3 cellular contexts compared by ENCODE assay signal in the genomic region with DNA sequence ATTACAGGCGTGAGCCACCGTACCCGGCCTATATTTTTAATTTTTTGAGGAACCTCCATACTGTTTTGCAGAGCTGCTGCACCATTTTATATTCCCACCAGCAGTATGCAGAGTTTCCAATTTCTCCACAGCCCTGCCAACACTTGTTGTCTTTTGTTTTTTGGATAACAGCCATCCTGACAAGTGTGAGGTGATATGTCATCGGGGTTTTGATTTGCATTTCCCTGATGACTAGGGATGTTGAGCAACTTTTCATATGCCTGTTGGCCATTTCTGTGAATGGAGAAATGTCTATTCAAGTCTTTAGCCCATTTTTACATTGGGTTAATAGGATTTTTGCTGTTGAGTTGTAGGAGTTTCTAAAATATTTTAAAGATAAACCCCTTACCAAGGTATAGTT.
A peak's percentile ranks its signal among the peaks of the same experiment; 100 is the strongest.
TF ChIP-seq lines count a peak whose summit lies in the region.

No MANE protein-coding gene starts in this region.

TF ChIP-seq in SK-N-SH, 30 proteins besides CTCF, POLR2A, EP300 and RAD21:
- TF ChIP-seq, protein P1, sequence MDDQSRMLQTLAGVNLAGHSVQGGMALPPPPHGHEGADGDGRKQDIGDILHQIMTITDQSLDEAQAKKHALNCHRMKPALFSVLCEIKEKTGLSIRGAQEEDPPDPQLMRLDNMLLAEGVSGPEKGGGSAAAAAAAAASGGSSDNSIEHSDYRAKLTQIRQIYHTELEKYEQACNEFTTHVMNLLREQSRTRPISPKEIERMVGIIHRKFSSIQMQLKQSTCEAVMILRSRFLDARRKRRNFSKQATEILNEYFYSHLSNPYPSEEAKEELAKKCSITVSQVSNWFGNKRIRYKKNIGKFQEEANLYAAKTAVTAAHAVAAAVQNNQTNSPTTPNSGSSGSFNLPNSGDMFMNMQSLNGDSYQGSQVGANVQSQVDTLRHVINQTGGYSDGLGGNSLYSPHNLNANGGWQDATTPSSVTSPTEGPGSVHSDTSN (IDR thresholded peaks at IDR 0.05): 0 out of 2 replicates have a peak, but pooled peaks have one; percentile 6
- TF ChIP-seq ELF1 (IDR thresholded peaks at IDR 0.05): no peak
- no peak for TF ChIP-seq TCF12 (IDR thresholded peaks at IDR 0.05)
- no peak for TF ChIP-seq NFIC (IDR thresholded peaks at IDR 0.05; ENCODE audit: borderline replicate concordance)
- TF ChIP-seq GATA2 (CRISPR knock-in tag; IDR thresholded peaks at IDR 0.05): no peak

TF ChIP-seq in SK-N-SH treated with all-trans-retinoic acid at 6 μM for 48 hours, 23 proteins besides CTCF, POLR2A, EP300 and RAD21:
- TF ChIP-seq, protein P2, sequence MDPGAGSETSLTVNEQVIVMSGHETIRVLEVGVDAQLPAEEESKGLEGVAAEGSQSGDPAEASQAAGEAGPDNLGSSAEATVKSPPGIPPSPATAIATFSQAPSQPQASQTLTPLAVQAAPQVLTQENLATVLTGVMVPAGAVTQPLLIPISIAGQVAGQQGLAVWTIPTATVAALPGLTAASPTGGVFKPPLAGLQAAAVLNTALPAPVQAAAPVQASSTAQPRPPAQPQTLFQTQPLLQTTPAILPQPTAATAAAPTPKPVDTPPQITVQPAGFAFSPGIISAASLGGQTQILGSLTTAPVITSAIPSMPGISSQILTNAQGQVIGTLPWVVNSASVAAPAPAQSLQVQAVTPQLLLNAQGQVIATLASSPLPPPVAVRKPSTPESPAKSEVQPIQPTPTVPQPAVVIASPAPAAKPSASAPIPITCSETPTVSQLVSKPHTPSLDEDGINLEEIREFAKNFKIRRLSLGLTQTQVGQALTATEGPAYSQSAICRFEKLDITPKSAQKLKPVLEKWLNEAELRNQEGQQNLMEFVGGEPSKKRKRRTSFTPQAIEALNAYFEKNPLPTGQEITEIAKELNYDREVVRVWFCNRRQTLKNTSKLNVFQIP (CRISPR knock-in tag; IDR thresholded peaks at IDR 0.05; ENCODE audit: borderline replicate concordance, low read depth): no peak
- TF ChIP-seq ZNF8 (CRISPR knock-in tag; IDR thresholded peaks at IDR 0.05): no peak
- TF ChIP-seq PPARA (CRISPR knock-in tag; IDR thresholded peaks at IDR 0.05; ENCODE audit: borderline replicate concordance): no peak
- TF ChIP-seq ZNF565 (CRISPR knock-in tag; conservative IDR thresholded peaks at IDR 0.05; ENCODE audit: low read depth): no peak
- no peak for TF ChIP-seq CSDC2 (CRISPR knock-in tag; IDR thresholded peaks at IDR 0.05)
- no peak for TF ChIP-seq ZC3H10 (CRISPR knock-in tag; IDR thresholded peaks at IDR 0.05)
- no peak for TF ChIP-seq ZNF70 (CRISPR knock-in tag; IDR thresholded peaks at IDR 0.05)
- no peak for TF ChIP-seq ISL1 (CRISPR knock-in tag; IDR thresholded peaks at IDR 0.05)
- no peak for TF ChIP-seq TOX (CRISPR knock-in tag; IDR thresholded peaks at IDR 0.05; ENCODE audit: borderline replicate concordance)
- TF ChIP-seq BACH2 (CRISPR knock-in tag; IDR thresholded peaks at IDR 0.05; ENCODE audit: borderline replicate concordance): no peak
- no peak for TF ChIP-seq ESRRG (CRISPR knock-in tag; IDR thresholded peaks at IDR 0.05)
- TF ChIP-seq SNAI2 (CRISPR knock-in tag; IDR thresholded peaks at IDR 0.05): no peak
- TF ChIP-seq, protein P3, sequence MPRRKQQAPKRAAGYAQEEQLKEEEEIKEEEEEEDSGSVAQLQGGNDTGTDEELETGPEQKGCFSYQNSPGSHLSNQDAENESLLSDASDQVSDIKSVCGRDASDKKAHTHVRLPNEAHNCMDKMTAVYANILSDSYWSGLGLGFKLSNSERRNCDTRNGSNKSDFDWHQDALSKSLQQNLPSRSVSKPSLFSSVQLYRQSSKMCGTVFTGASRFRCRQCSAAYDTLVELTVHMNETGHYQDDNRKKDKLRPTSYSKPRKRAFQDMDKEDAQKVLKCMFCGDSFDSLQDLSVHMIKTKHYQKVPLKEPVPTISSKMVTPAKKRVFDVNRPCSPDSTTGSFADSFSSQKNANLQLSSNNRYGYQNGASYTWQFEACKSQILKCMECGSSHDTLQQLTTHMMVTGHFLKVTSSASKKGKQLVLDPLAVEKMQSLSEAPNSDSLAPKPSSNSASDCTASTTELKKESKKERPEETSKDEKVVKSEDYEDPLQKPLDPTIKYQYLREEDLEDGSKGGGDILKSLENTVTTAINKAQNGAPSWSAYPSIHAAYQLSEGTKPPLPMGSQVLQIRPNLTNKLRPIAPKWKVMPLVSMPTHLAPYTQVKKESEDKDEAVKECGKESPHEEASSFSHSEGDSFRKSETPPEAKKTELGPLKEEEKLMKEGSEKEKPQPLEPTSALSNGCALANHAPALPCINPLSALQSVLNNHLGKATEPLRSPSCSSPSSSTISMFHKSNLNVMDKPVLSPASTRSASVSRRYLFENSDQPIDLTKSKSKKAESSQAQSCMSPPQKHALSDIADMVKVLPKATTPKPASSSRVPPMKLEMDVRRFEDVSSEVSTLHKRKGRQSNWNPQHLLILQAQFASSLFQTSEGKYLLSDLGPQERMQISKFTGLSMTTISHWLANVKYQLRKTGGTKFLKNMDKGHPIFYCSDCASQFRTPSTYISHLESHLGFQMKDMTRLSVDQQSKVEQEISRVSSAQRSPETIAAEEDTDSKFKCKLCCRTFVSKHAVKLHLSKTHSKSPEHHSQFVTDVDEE (CRISPR knock-in tag; IDR thresholded peaks at IDR 0.05): no peak
- TF ChIP-seq, protein P4, sequence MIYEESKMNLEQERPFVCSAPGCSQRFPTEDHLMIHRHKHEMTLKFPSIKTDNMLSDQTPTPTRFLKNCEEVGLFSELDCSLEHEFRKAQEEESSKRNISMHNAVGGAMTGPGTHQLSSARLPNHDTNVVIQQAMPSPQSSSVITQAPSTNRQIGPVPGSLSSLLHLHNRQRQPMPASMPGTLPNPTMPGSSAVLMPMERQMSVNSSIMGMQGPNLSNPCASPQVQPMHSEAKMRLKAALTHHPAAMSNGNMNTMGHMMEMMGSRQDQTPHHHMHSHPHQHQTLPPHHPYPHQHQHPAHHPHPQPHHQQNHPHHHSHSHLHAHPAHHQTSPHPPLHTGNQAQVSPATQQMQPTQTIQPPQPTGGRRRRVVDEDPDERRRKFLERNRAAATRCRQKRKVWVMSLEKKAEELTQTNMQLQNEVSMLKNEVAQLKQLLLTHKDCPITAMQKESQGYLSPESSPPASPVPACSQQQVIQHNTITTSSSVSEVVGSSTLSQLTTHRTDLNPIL (CRISPR knock-in tag; IDR thresholded peaks at IDR 0.05; ENCODE audit: low read depth): no peak
- TF ChIP-seq, protein P5, sequence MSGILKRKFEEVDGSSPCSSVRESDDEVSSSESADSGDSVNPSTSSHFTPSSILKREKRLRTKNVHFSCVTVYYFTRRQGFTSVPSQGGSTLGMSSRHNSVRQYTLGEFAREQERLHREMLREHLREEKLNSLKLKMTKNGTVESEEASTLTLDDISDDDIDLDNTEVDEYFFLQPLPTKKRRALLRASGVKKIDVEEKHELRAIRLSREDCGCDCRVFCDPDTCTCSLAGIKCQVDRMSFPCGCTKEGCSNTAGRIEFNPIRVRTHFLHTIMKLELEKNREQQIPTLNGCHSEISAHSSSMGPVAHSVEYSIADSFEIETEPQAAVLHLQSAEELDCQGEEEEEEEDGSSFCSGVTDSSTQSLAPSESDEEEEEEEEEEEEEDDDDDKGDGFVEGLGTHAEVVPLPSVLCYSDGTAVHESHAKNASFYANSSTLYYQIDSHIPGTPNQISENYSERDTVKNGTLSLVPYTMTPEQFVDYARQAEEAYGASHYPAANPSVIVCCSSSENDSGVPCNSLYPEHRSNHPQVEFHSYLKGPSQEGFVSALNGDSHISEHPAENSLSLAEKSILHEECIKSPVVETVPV (CRISPR knock-in tag; IDR thresholded peaks at IDR 0.05): no peak
- TF ChIP-seq OSR1 (CRISPR knock-in tag; IDR thresholded peaks at IDR 0.05): no peak
- TF ChIP-seq ARNTL (CRISPR knock-in tag; IDR thresholded peaks at IDR 0.05; ENCODE audit: borderline replicate concordance, low read depth): no peak

TF ChIP-seq in WTC11, 78 proteins besides CTCF, POLR2A, EP300 and RAD21 (continued from another document):
- TF ChIP-seq, protein P6, sequence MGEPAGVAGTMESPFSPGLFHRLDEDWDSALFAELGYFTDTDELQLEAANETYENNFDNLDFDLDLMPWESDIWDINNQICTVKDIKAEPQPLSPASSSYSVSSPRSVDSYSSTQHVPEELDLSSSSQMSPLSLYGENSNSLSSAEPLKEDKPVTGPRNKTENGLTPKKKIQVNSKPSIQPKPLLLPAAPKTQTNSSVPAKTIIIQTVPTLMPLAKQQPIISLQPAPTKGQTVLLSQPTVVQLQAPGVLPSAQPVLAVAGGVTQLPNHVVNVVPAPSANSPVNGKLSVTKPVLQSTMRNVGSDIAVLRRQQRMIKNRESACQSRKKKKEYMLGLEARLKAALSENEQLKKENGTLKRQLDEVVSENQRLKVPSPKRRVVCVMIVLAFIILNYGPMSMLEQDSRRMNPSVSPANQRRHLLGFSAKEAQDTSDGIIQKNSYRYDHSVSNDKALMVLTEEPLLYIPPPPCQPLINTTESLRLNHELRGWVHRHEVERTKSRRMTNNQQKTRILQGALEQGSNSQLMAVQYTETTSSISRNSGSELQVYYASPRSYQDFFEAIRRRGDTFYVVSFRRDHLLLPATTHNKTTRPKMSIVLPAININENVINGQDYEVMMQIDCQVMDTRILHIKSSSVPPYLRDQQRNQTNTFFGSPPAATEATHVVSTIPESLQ (CRISPR knock-in tag; IDR thresholded peaks at IDR 0.05): no peak
- TF ChIP-seq FOXP1 (CRISPR knock-in tag; IDR thresholded peaks at IDR 0.05; ENCODE audit: borderline replicate concordance) (no peak), NFATC4 (CRISPR knock-in tag; IDR thresholded peaks at IDR 0.05) (no peak), RELA (CRISPR knock-in tag; IDR thresholded peaks at IDR 0.05; ENCODE audit: borderline replicate concordance) (no peak), JAZF1 (CRISPR knock-in tag; IDR thresholded peaks at IDR 0.05) (no peak), ZNF138 (CRISPR knock-in tag; conservative IDR thresholded peaks at IDR 0.05) (no peak), TEAD1 (CRISPR knock-in tag; IDR thresholded peaks at IDR 0.05) (no peak), SMAD3 (CRISPR knock-in tag; IDR thresholded peaks at IDR 0.05; ENCODE audit: borderline replicate concordance) (no peak), ZNF423 (CRISPR knock-in tag; IDR thresholded peaks at IDR 0.05) (no peak), ZNF396 (CRISPR knock-in tag; IDR thresholded peaks at IDR 0.05; ENCODE audit: borderline replicate concordance) (no peak), OVOL2 (CRISPR knock-in tag; IDR thresholded peaks at IDR 0.05; ENCODE audit: borderline replicate concordance) (no peak)
- TF ChIP-seq, protein P7, sequence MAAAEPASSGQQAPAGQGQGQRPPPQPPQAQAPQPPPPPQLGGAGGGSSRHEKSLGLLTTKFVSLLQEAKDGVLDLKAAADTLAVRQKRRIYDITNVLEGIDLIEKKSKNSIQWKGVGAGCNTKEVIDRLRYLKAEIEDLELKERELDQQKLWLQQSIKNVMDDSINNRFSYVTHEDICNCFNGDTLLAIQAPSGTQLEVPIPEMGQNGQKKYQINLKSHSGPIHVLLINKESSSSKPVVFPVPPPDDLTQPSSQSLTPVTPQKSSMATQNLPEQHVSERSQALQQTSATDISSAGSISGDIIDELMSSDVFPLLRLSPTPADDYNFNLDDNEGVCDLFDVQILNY (CRISPR knock-in tag; IDR thresholded peaks at IDR 0.05): no peak
- TF ChIP-seq, protein P8, sequence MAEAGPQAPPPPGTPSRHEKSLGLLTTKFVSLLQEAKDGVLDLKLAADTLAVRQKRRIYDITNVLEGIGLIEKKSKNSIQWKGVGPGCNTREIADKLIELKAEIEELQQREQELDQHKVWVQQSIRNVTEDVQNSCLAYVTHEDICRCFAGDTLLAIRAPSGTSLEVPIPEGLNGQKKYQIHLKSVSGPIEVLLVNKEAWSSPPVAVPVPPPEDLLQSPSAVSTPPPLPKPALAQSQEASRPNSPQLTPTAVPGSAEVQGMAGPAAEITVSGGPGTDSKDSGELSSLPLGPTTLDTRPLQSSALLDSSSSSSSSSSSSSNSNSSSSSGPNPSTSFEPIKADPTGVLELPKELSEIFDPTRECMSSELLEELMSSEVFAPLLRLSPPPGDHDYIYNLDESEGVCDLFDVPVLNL (CRISPR knock-in tag; IDR thresholded peaks at IDR 0.05; ENCODE audit: borderline replicate concordance, low read depth): no peak
